14 cellular contexts compared by ENCODE assay signal in the genomic region with DNA sequence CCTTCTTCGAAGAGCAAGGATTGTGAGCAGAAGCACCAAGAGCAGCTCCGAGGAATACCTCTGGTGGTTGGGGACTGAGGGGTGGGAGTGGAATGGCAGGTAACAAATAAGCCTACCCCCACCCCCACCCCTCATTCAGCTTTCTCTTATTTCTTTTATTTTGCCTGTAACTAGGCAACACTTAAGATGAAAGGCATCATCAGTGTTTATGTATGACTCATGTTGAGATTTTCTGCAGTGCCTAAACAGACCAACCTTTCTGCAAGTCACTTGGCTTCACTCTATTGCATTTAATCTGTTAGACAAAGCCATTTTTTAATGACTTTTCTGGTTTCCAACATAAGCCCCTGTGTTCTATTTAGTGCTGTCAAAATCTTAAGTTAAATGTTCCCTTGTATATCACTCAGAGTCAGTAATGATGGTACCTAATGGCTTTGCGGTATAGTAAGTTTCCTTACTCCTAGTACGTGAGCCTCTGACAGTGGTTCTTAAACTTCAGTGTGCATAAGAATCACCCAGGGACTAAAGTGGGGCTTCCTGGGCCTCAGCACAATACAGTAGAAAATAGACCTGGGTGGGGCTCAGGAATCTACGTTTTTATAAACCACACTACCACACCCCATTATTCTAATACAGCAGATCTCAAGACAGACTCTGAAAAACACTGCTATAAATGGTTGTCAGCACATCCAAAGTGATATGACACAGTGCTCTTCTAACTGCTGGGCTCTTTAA. TPM values are rescaled to one million over a fixed set of nuclear protein-coding genes. Genes with fewer than 3 reads are reported as not detected.
DNase-seq lines count a peak whose midpoint lies in the region; ATAC-seq and TF ChIP-seq lines count a peak whose summit lies in the region.
"Had no signal": no experiment of that assay in that cellular context is flagged by ENCODE, and none has a peak within 500 bp of the region (broad histone marks: within the 10 kb centered on the region; RNA-seq: fewer than 3 reads in every experiment).

No MANE protein-coding gene starts in this region.

- ATAC-seq in esophagus mucosa (peak; percentile 48), HG03521 (IDR thresholded peaks at IDR 0.05; ENCODE audit: unreplicated experiment) (no peak)
- ATAC-seq: stimulated activated naive CD8-positive, alpha-beta T cell treated with anti-CD3 and anti-CD28 coated beads, Interleukin-15, Interleukin-2, amounts not matched to agents 100 U/mL and 50 U/mL, for 24 hours had no signal

- H3K36me3 ChIP-seq in muscle layer of duodenum (ENCODE audit: control insufficient read depth in 1 of 2, insufficient read depth in 2 of 2, low read length in 2 of 2): no peaks in the 10 kb centered on the region
- H3K36me3 ChIP-seq in BE2C: no peaks in the 10 kb centered on the region
- H3K36me3 ChIP-seq: BLaER1 had no signal

- peak overlapping the region; percentile 47 for H3K27ac ChIP-seq in muscle layer of duodenum (ENCODE audit: low read length)
- H3K27ac ChIP-seq: BLaER1 had no signal

- H3K27me3 ChIP-seq in muscle layer of duodenum (ENCODE audit: low read depth, low read length) (no peaks in the 10 kb centered on the region), BE2C (no peaks in the 10 kb centered on the region)
- H3K27me3 ChIP-seq: BLaER1 had no signal

- TF ChIP-seq CTCF in AG10803 (conservative IDR thresholded peaks at IDR 0.05; ENCODE audit: low read length): no peak
- no peak for TF ChIP-seq CTCF in BE2C (IDR thresholded peaks at IDR 0.05; ENCODE audit: low read depth, low read length)

- H3K4me1 ChIP-seq in muscle layer of duodenum (ENCODE audit: control insufficient read depth in 1 of 2, insufficient read depth in 2 of 2, low read length in 2 of 2) (peaks cover 0 to 6% of the 10 kb centered on the region in 2 donors), BE2C (no peaks in the 10 kb centered on the region)
- H3K4me1 ChIP-seq: BLaER1 had no signal

- H3K9me3 ChIP-seq in muscle layer of duodenum (ENCODE audit: control insufficient read depth in 1 of 2, low read length in 2 of 2): no peaks in the 10 kb centered on the region
- no peaks in the 10 kb centered on the region for H3K9me3 ChIP-seq in BE2C
- H3K9me3 ChIP-seq: BLaER1 had no signal

- no peak overlapping the region for H3K4me3 ChIP-seq in AG10803 (ENCODE audit: low read length)
- H3K4me3 ChIP-seq in muscle layer of duodenum (ENCODE audit: low read depth in 1 of 2, low read length in 2 of 2): no peak overlapping the region
- H3K4me3 ChIP-seq in BE2C (ENCODE audit: low read depth, low read length): no peak overlapping the region
- H3K4me3 ChIP-seq: BLaER1, coronary artery had no signal

- DNase-seq in AG10803 (ENCODE audit: low read depth) (peak; percentile 12), HT1080 (ENCODE audit: low read depth) (peak; percentile 65), NCI-H526 (lab: John Stamatoyannopoulos, UW) (no peak), midbrain (lab: John Stamatoyannopoulos, UW) (no peak), BE2C (no peak)
- DNase-seq: activated CD4-positive, alpha-beta T cell treated with anti-CD3 and anti-CD28 coated beads, Interleukin-2, amount 10 ng/mL, durations not matched to agents 7 days and 5 days; stimulated activated naive CD8-positive, alpha-beta T cell treated with anti-CD3 and anti-CD28 coated beads, Interleukin-15, Interleukin-2, amounts not matched to agents 100 U/mL and 50 U/mL, for 24 hours; SW 1271 had no signal

RNA-seq across cellular contexts. Expression of gene CASQ2, which starts 20.0 kb away (rescaled TPM):
- not detected in 2 replicates for total RNA-seq in HT1080 (2014; rRNA removed; shearing (Covaris generic))
- not detected in 2 replicates for polyA plus RNA-seq in HT1080 (2015; cell fraction: cytosol; rRNA removed)
- polyA plus RNA-seq in HT1080 (2015; cell fraction: nucleus; rRNA removed): not detected in 2 replicates
- 0.92 TPM for total RNA-seq in esophagus mucosa
- polyA plus RNA-seq in BE2C (2012; ENCODE audit: insufficient read depth, insufficient read length, low read depth): not detected
- total RNA-seq: activated CD4-positive, alpha-beta T cell treated with anti-CD3 and anti-CD28 coated beads, Interleukin-2, amount 10 ng/mL, durations not matched to agents 7 days and 5 days; NCI-H460 had no signal

Comparison
In these comparisons a context has a peak if more than half of its experiments do, and no peak if none do; other contexts are left out.
1. DNase-seq: peak in AG10803 (single experiment) and HT1080 (single experiment); none in NCI-H526 (0 of 2), midbrain (single experiment) and BE2C (single experiment).